Comparison of ENCODE assay signal across 9 cellular contexts in the genomic region with DNA sequence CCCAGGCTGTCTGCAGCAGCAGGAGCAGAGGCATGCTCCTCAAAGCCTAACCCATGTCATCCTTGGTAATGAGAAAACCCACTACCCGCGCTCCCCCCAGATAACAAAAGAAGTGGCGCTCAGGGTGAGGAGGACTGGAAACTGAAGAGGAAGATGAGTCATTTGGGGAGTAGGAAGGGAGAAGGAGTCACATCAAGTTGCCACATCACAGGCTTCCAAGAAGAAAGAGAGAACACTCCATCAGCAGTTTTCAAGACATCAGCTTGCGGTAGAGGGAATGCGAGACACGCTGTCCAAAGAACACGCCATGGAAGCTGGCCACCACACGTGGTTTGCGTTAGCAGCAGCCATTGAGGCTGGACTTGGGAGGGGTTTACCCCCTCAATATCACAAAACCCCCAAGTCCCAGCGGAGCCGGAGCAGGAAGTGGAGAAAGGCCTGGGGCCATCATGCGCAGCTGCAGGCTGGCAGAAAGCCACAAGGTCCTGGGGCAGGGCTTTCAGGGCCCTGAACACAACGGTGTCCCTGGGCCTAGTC. TPM values are rescaled to one million over a fixed set of nuclear protein-coding genes. Genes with fewer than 3 reads are reported as not detected.
DNase-seq lines count a peak whose midpoint lies in the region; ATAC-seq, FAIRE-seq and TF ChIP-seq lines count a peak whose summit lies in the region.
"Had no signal": no experiment of that assay in that cellular context is flagged by ENCODE, and none has a peak within 500 bp of the region (broad histone marks: within the 10 kb centered on the region; RNA-seq: fewer than 3 reads in every experiment).

No MANE protein-coding gene starts in this region.

- no peak overlapping the region for H3K27ac Mint-ChIP-seq in activated naive CD4-positive, alpha-beta T cell treated with anti-CD3 and anti-CD28 coated beads for 36 hours
- peak overlapping the region; percentile 42 for H3K27ac Mint-ChIP-seq in astrocyte (ENCODE audit: unreplicated experiment)

- peaks cover 59% of the 10 kb centered on the region for H4K20me1 ChIP-seq in astrocyte (ENCODE audit: insufficient read depth, low read length)

- peaks cover 50% of the 10 kb centered on the region for H3K4me1 ChIP-seq in astrocyte (ENCODE audit: insufficient read depth, low read length)

- intact Hi-C loops in activated naive CD4-positive, alpha-beta T cell treated with anti-CD3 and anti-CD28 coated beads for 36 hours (cut with micrococcal nuclease): loop anchor here (2.0 to 10.0 kb wide), 3 partner anchors 30 to 505 kb away; no protein-coding TSS in a partner anchor

- no peaks in the 10 kb centered on the region for H3K9me3 ChIP-seq in astrocyte (ENCODE audit: insufficient read depth, low read depth, low read length)

- H2AFZ ChIP-seq in astrocyte (ENCODE audit: low read depth, low read length): no peak overlapping the region

- peak; percentile 82 for FAIRE-seq in astrocyte (lab: Jason Lieb, UNC)
- FAIRE-seq: G401.6 had no signal

- no peak for TF ChIP-seq CTCF in astrocyte (IDR thresholded peaks at IDR 0.05; ENCODE audit: insufficient read depth, low read depth, low read length)

- H3K4me3 ChIP-seq in astrocyte (ENCODE audit: insufficient read depth, low read depth, low read length): no peak overlapping the region

- no peaks in the 10 kb centered on the region for H3K9me3 Mint-ChIP-seq in activated naive CD4-positive, alpha-beta T cell treated with anti-CD3 and anti-CD28 coated beads for 36 hours
- H3K9me3 Mint-ChIP-seq in astrocyte (ENCODE audit: unreplicated experiment): peaks cover 2% of the 10 kb centered on the region

- H3K4me1 Mint-ChIP-seq in activated naive CD4-positive, alpha-beta T cell treated with anti-CD3 and anti-CD28 coated beads for 36 hours (ENCODE audit: low read depth): peaks cover 25% of the 10 kb centered on the region
- H3K4me1 Mint-ChIP-seq in astrocyte (ENCODE audit: low read depth, unreplicated experiment): peaks cover 33% of the 10 kb centered on the region

- H3K27me3 Mint-ChIP-seq in activated naive CD4-positive, alpha-beta T cell treated with anti-CD3 and anti-CD28 coated beads for 36 hours (ENCODE audit: low read depth): peaks cover 4% of the 10 kb centered on the region
- no peaks in the 10 kb centered on the region for H3K27me3 Mint-ChIP-seq in astrocyte (ENCODE audit: low read depth, unreplicated experiment)

- H3K36me3 Mint-ChIP-seq in activated naive CD4-positive, alpha-beta T cell treated with anti-CD3 and anti-CD28 coated beads for 36 hours (ENCODE audit: low read depth): no peaks in the 10 kb centered on the region
- peaks cover 21% of the 10 kb centered on the region for H3K36me3 Mint-ChIP-seq in astrocyte (ENCODE audit: low read depth, unreplicated experiment)

- DNase-seq in activated naive CD4-positive, alpha-beta T cell treated with anti-CD3 and anti-CD28 coated beads for 36 hours: peak; percentile 26
- DNase-seq in activated naive CD4-positive, alpha-beta T cell treated with anti-CD3 and anti-CD28 coated beads, Interleukin-2, amount 50 U/mL, for 16 hours: no peak
- peak; percentile 99 for DNase-seq in astrocyte (ENCODE audit: low read depth)
- no peak for DNase-seq in NCI-H526 (lab: John Stamatoyannopoulos, UW)

- H3K4me2 ChIP-seq in astrocyte (ENCODE audit: low read length): peak overlapping the region; percentile 66

- H3K27me3 ChIP-seq in astrocyte (ENCODE audit: insufficient read depth, low read length) (no peaks in the 10 kb centered on the region), layer of hippocampus (ENCODE audit: control insufficient read depth, insufficient read depth, low read length) (no peaks in the 10 kb centered on the region)

- peaks cover 4% of the 10 kb centered on the region for H3K79me2 ChIP-seq in astrocyte (ENCODE audit: insufficient read depth, low read length)

- H3K9ac ChIP-seq in astrocyte (ENCODE audit: low read length): peak overlapping the region; percentile 55

- no peak overlapping the region for H3K4me3 Mint-ChIP-seq in activated naive CD4-positive, alpha-beta T cell treated with anti-CD3 and anti-CD28 coated beads for 36 hours
- peak overlapping the region; percentile 34 for H3K4me3 Mint-ChIP-seq in astrocyte (ENCODE audit: unreplicated experiment)

- H3K36me3 ChIP-seq in astrocyte (ENCODE audit: insufficient read depth, low read length): no peaks in the 10 kb centered on the region

- CTCF ChIA-PET in activated naive CD4-positive, alpha-beta T cell treated with anti-CD3 and anti-CD28 coated beads for 36 hours (lab: Charles Lee): interaction anchor here (2.0 kb wide), 1 partner anchor 39 kb away, joined by 5 read pairs; no protein-coding TSS in a partner anchor

- H3K27ac ChIP-seq in astrocyte (ENCODE audit: low read depth, low read length): peak overlapping the region; percentile 73
- H3K27ac ChIP-seq in layer of hippocampus (ENCODE audit: low read depth, low read length): peak overlapping the region; percentile 53
- H3K27ac ChIP-seq in temporal lobe (ENCODE audit: low read depth, low read length): peak overlapping the region; percentile 21

- no peak for ATAC-seq in GM19397 (IDR thresholded peaks at IDR 0.05; ENCODE audit: unreplicated experiment)
- ATAC-seq in GM18870 (IDR thresholded peaks at IDR 0.05; ENCODE audit: unreplicated experiment): no peak

RNA-seq across cellular contexts. Expression of a gene that starts 41.5 kb away (rescaled TPM):
- 1 to 10 TPM; 1.1 to 1.3 TPM for total RNA-seq in activated naive CD4-positive, alpha-beta T cell treated with anti-CD3 and anti-CD28 coated beads for 36 hours
- 66.0 and 70.4 TPM in 2 replicates for total RNA-seq in astrocyte
- 13.8 TPM for total RNA-seq in temporal lobe

Comparison
In these comparisons a context has a peak if more than half of its experiments do, and no peak if none do; other contexts are left out.
1. DNase-seq: peak in activated naive CD4-positive, alpha-beta T cell treated with anti-CD3 and anti-CD28 coated beads for 36 hours (single experiment) and astrocyte (single experiment); none in activated naive CD4-positive, alpha-beta T cell treated with anti-CD3 and anti-CD28 coated beads, Interleukin-2, amount 50 U/mL, for 16 hours (single experiment) and NCI-H526 (0 of 2).
2. H3K27ac ChIP-seq: peak in every context shown above with its lines; median percentile 73 in astrocyte; 53 in layer of hippocampus; 21 in temporal lobe.